ENCODE assay signal across 1 cellular context in the genomic region with DNA sequence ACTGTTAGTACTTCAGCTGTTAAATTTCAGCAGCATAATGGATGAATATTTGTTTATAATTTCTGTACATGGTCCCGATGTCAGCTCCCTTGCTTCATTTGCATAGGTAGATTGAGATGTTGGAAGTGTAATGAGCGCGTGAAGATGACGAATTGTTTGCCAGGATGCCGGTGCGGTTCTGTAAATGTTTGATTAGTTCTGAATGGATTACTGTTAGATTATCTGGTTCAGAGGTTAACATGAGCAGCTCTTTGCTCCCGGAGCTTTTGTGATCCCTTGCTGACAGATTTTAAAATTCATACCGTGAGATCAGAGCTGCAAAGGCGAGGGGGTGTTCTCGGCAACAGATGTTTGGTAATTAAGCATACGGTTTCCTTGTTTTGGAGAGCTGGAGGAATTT.
TF ChIP-seq lines count a peak whose summit lies in the region.

No MANE protein-coding gene starts in this region.

TF ChIP-seq in HepG2, 621 proteins besides CTCF, POLR2A, EP300 and RAD21 (continued from another document):
- TF ChIP-seq, protein P1, sequence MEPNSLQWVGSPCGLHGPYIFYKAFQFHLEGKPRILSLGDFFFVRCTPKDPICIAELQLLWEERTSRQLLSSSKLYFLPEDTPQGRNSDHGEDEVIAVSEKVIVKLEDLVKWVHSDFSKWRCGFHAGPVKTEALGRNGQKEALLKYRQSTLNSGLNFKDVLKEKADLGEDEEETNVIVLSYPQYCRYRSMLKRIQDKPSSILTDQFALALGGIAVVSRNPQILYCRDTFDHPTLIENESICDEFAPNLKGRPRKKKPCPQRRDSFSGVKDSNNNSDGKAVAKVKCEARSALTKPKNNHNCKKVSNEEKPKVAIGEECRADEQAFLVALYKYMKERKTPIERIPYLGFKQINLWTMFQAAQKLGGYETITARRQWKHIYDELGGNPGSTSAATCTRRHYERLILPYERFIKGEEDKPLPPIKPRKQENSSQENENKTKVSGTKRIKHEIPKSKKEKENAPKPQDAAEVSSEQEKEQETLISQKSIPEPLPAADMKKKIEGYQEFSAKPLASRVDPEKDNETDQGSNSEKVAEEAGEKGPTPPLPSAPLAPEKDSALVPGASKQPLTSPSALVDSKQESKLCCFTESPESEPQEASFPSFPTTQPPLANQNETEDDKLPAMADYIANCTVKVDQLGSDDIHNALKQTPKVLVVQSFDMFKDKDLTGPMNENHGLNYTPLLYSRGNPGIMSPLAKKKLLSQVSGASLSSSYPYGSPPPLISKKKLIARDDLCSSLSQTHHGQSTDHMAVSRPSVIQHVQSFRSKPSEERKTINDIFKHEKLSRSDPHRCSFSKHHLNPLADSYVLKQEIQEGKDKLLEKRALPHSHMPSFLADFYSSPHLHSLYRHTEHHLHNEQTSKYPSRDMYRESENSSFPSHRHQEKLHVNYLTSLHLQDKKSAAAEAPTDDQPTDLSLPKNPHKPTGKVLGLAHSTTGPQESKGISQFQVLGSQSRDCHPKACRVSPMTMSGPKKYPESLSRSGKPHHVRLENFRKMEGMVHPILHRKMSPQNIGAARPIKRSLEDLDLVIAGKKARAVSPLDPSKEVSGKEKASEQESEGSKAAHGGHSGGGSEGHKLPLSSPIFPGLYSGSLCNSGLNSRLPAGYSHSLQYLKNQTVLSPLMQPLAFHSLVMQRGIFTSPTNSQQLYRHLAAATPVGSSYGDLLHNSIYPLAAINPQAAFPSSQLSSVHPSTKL (CRISPR knock-in tag; IDR thresholded peaks at IDR 0.05) = 0 out of 2 replicates have a peak, but pooled peaks have one; percentile 7
- TF ChIP-seq FOXA3 (CRISPR knock-in tag; IDR thresholded peaks at IDR 0.05) (no peak), ZNF883 (CRISPR knock-in tag; IDR thresholded peaks at IDR 0.05; ENCODE audit: not compliant biosample characterization) (no peak), CREB1 (IDR thresholded peaks at IDR 0.05) (0 out of 2 replicates have a peak, but pooled peaks have one; percentile 10), CREB1 (CRISPR knock-in tag; IDR thresholded peaks at IDR 0.05) (no peak), YEATS4 (CRISPR knock-in tag; IDR thresholded peaks at IDR 0.05; ENCODE audit: borderline replicate concordance) (no peak), PPARG (CRISPR knock-in tag; conservative IDR thresholded peaks at IDR 0.05) (peak; percentile 79), ZFP36 (IDR thresholded peaks at IDR 0.05; ENCODE audit: borderline replicate concordance, low read depth, low read length, partially characterized antibody) (no peak)
- TF ChIP-seq, protein P2, sequence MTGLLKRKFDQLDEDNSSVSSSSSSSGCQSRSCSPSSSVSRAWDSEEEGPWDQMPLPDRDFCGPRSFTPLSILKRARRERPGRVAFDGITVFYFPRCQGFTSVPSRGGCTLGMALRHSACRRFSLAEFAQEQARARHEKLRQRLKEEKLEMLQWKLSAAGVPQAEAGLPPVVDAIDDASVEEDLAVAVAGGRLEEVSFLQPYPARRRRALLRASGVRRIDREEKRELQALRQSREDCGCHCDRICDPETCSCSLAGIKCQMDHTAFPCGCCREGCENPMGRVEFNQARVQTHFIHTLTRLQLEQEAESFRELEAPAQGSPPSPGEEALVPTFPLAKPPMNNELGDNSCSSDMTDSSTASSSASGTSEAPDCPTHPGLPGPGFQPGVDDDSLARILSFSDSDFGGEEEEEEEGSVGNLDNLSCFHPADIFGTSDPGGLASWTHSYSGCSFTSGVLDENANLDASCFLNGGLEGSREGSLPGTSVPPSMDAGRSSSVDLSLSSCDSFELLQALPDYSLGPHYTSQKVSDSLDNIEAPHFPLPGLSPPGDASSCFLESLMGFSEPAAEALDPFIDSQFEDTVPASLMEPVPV (CRISPR knock-in tag; IDR thresholded peaks at IDR 0.05) = no peak
- TF ChIP-seq, protein P3, sequence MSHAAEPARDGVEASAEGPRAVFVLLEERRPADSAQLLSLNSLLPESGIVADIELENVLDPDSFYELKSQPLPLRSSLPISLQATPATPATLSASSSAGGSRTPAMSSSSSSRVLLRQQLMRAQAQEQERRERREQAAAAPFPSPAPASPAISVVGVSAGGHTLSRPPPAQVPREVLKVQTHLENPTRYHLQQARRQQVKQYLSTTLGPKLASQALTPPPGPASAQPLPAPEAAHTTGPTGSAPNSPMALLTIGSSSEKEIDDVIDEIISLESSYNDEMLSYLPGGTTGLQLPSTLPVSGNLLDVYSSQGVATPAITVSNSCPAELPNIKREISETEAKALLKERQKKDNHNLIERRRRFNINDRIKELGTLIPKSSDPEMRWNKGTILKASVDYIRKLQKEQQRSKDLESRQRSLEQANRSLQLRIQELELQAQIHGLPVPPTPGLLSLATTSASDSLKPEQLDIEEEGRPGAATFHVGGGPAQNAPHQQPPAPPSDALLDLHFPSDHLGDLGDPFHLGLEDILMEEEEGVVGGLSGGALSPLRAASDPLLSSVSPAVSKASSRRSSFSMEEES (CRISPR knock-in tag; IDR thresholded peaks at IDR 0.05) = no peak
- TF ChIP-seq, protein P4, sequence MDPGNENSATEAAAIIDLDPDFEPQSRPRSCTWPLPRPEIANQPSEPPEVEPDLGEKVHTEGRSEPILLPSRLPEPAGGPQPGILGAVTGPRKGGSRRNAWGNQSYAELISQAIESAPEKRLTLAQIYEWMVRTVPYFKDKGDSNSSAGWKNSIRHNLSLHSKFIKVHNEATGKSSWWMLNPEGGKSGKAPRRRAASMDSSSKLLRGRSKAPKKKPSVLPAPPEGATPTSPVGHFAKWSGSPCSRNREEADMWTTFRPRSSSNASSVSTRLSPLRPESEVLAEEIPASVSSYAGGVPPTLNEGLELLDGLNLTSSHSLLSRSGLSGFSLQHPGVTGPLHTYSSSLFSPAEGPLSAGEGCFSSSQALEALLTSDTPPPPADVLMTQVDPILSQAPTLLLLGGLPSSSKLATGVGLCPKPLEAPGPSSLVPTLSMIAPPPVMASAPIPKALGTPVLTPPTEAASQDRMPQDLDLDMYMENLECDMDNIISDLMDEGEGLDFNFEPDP (CRISPR knock-in tag; conservative IDR thresholded peaks at IDR 0.05) = no peak
